In genomic region chr2:73212448-73213176, GRCh38 we compare ENCODE assay signal across 8 cellular contexts. TPM values are rescaled to one million over a fixed set of nuclear protein-coding genes. Genes with fewer than 3 reads are reported as not detected.
DNase-seq lines count a peak whose midpoint lies in the region; TF ChIP-seq lines count a peak whose summit lies in the region.

No MANE protein-coding gene starts in this region.

- H3K27ac ChIP-seq in Peyer's patch (no peak overlapping the region), neutrophil (no peak overlapping the region), substantia nigra (ENCODE audit: low read depth, low read length, poor library complexity, severe bottlenecking) (no peak overlapping the region)

- H3K9me3 ChIP-seq in Peyer's patch = no peaks in the 10 kb centered on the region
- H3K9me3 ChIP-seq in neutrophil = no peaks in the 10 kb centered on the region

- H3K27me3 ChIP-seq in Peyer's patch (no peaks in the 10 kb centered on the region), neutrophil (peaks cover 21% of the 10 kb centered on the region)

- TF ChIP-seq CTCF in Peyer's patch (IDR thresholded peaks at IDR 0.05) = peak; percentile 76 to 90 (median 82)
- TF ChIP-seq CTCF in fibroblast of pulmonary artery (IDR thresholded peaks at IDR 0.05; ENCODE audit: low read length, missing control alignments) = peak; percentile 94
- peak; percentile 83 for TF ChIP-seq CTCF in neutrophil (IDR thresholded peaks at IDR 0.05)

- peak; percentile 73 for DNase-seq in EL
- DNase-seq in GOT3 (lab: John Stamatoyannopoulos, UW) = peak; percentile 39
- DNase-seq in LHCN-M2 (ENCODE audit: low read depth) = peak; percentile 73
- DNase-seq in Peyer's patch = peak; percentile 66 to 85 (median 78)
- DNase-seq in activated T-helper 1 cell treated with anti-CD3 and anti-CD28 coated beads, Interleukin-2, amount 50 U/mL, for 16 hours (ENCODE audit: low read depth in 1 of 2, low spot score in 1 of 2) = peak; percentile 50 to 58
- DNase-seq in fibroblast of pulmonary artery (ENCODE audit: low read depth) = peak; percentile 89
- DNase-seq in substantia nigra (lab: John Stamatoyannopoulos, UW) = peak in 44 of 49 donors; percentile 1 to 65 (median 30)

- H3K36me3 ChIP-seq in Peyer's patch = no peaks in the 10 kb centered on the region
- H3K36me3 ChIP-seq in neutrophil = no peaks in the 10 kb centered on the region

- H3K4me3 ChIP-seq in Peyer's patch = no peak overlapping the region
- H3K4me3 ChIP-seq in fibroblast of pulmonary artery (replicated peaks; ENCODE audit: low read depth, low read length) = no peak overlapping the region
- no peak overlapping the region for H3K4me3 ChIP-seq in neutrophil (ENCODE audit: low read depth in 1 of 2, low read length in 1 of 2)

- no peak for TF ChIP-seq POLR2A in Peyer's patch (IDR thresholded peaks at IDR 0.05)

- peaks cover 0 to 18% (median 5%) of the 10 kb centered on the region in 4 donors for H3K4me1 ChIP-seq in Peyer's patch
- H3K4me1 ChIP-seq in neutrophil (ENCODE audit: control insufficient read depth in 1 of 2, insufficient read depth in 1 of 2, low read depth in 1 of 2, low read length in 1 of 2) = peaks cover 13 to 16% of the 10 kb centered on the region in 2 experiments

RNA-seq across cellular contexts. Expression of gene SMYD5, which starts 1.4 kb away (rescaled TPM):
- 25.2 and 28.5 TPM in 2 replicates for total RNA-seq in LHCN-M2 (2014; rRNA removed)
- 20.0 TPM for polyA plus RNA-seq in LHCN-M2 (2012)
- 10 to 100 TPM in 3 of 4 donors, 1 to 10 TPM in 1; 5.1 to 46.2 (median 15.6) TPM for total RNA-seq in Peyer's patch

RNA-seq across cellular contexts. Expression of gene NOTO, which starts 10.2 kb away (rescaled TPM):
- total RNA-seq in LHCN-M2 (2014; rRNA removed) (not detected in 2 replicates), Peyer's patch (not detected)
- polyA plus RNA-seq in LHCN-M2 (2012) = not detected

RNA-seq across cellular contexts. Expression of gene PRADC1, which starts 20.4 kb away (rescaled TPM):
- total RNA-seq in LHCN-M2 (2014; rRNA removed) (78.2 and 90.0 TPM in 2 replicates), Peyer's patch (10 to 100 TPM; 30.5 to 69.9 (median 41.4) TPM)
- polyA plus RNA-seq in LHCN-M2 (2012) = 52.6 TPM

RNA-seq across cellular contexts. Expression of gene CCT7, which starts 21.5 kb away (rescaled TPM):
- total RNA-seq in LHCN-M2 (2014; rRNA removed) (452 and 463 TPM in 2 replicates), Peyer's patch (100 to 1,000 TPM in 2 of 4 donors, 10 to 100 TPM in 2; 83.5 to 131 (median 95.6) TPM)
- 335 TPM for polyA plus RNA-seq in LHCN-M2 (2012)

Comparison
In these comparisons a context has a peak if more than half of its experiments do, and no peak if none do; other contexts are left out.
1. DNase-seq: peak in every context shown above with its lines; median percentile 89 in fibroblast of pulmonary artery; 78 in Peyer's patch; 73 in EL; 73 in LHCN-M2; 54 in activated T-helper 1 cell treated with anti-CD3 and anti-CD28 coated beads, Interleukin-2, amount 50 U/mL, for 16 hours; 39 in GOT3; 30 in substantia nigra.